Comparison of ENCODE assay signal across 14 cellular contexts in genomic region chr16:30953111-30953510, GRCh38. TPM values are rescaled to one million over a fixed set of nuclear protein-coding genes. Genes with fewer than 3 reads are reported as not detected.
DNase-seq lines count a peak whose midpoint lies in the region; ATAC-seq, FAIRE-seq and TF ChIP-seq lines count a peak whose summit lies in the region.
"Had no signal": no experiment of that assay in that cellular context is flagged by ENCODE, and none has a peak within 500 bp of the region (broad histone marks: within the 10 kb centered on the region; RNA-seq: fewer than 3 reads in every experiment).

No MANE protein-coding gene starts in this region.

- no peak for FAIRE-seq in K562 (lab: Jason Lieb, UNC)

- H2AFZ ChIP-seq in HCT116 (ENCODE audit: low read depth, low read length, poor library complexity, severe bottlenecking): no peak overlapping the region
- no peak overlapping the region for H2AFZ ChIP-seq in K562 (ENCODE audit: low read depth, low read length)

- ATAC-seq in HCT116 (no peak), K562 (no peak), HG03025 (IDR thresholded peaks at IDR 0.05; ENCODE audit: low FRiP score, unreplicated experiment) (no peak)

- H3K9me3 Mint-ChIP-seq in nephron progenitor cell: no peaks in the 10 kb centered on the region
- H3K9me3 Mint-ChIP-seq: activated B cell treated with CpG ODN at 0.5 μM for 24 hours; activated T-helper 1 cell treated with anti-CD3 and anti-CD28 coated beads, Interleukin-12 subunit alpha, Interleukin-12 subunit beta, Interleukin-2, Interleukin-4 antibody, amounts not matched to agents 30 ng/mL and 10 ng/mL and 1 ng/mL, durations not matched to agents 14 hours and 24 hours and 36 hours had no signal

- TF ChIP-seq RAD21 in HCT116 (IDR thresholded peaks at IDR 0.05; ENCODE audit: low read depth) (no peak), K562 (CRISPR knock-in tag; conservative IDR thresholded peaks at IDR 0.05 in 1 of 2, IDR thresholded peaks at IDR 0.05 in 1 of 2) (no peak)

- no peaks in the 10 kb centered on the region for H3K9me2 ChIP-seq in HCT116 (ENCODE audit: insufficient read depth)

- H3K27me3 ChIP-seq in HCT116 (ENCODE audit: insufficient read depth, low read length) (no peaks in the 10 kb centered on the region), K562 (ENCODE audit: control insufficient read depth in 2 of 2, insufficient read depth in 2 of 2, low read length in 2 of 2) (no peaks in the 10 kb centered on the region), prostate gland (replicated peaks; ENCODE audit: insufficient read depth) (no peaks in the 10 kb centered on the region)
- H3K27me3 ChIP-seq: BE2C, tibial artery had no signal

- DNase-seq in HCT116 (ENCODE audit: low read depth, low spot score) (no peak), K562 (ENCODE audit: extremely low read depth in 1 of 4, low spot score in 3 of 4) (no peak), nephron progenitor cell (no peak), prostate gland (ENCODE audit: low spot score) (no peak), HT-29 (ENCODE audit: low spot score) (no peak), NCI-H2107 (lab: John Stamatoyannopoulos, UW) (no peak)

- H3K27ac ChIP-seq in 22Rv1: peak overlapping the region; percentile 73
- H3K27ac ChIP-seq in HCT116 (ENCODE audit: low read depth, low read length): peak overlapping the region; percentile 17; the same call in 1 of the 2 replicates
- H3K27ac ChIP-seq in K562 (ENCODE audit: extremely low read depth, low read depth, low read length): peak overlapping the region; percentile 28; the same call in 1 of the 3 replicates
- H3K27ac ChIP-seq in prostate gland: peak overlapping the region in 1 of 2 donors; percentile 9

- RAD21 ChIA-PET in HCT116 (lab: Charles Lee; ENCODE audit: low non-redundant PET in 1 of 2, low total read pairs in 2 of 2, uncharacterized antibody in 2 of 2, unreplicated experiment in 2 of 2): interaction anchor here in 1 of 2 experiments (0.8 kb wide), 1 partner anchor 189 kb away, joined by 4 read pairs; no protein-coding TSS in a partner anchor

- TF ChIP-seq POLR2A in HCT116 (IDR thresholded peaks at IDR 0.05; ENCODE audit: borderline replicate concordance, extremely low read depth, insufficient read depth, insufficient read length) (no peak), K562 (conservative IDR thresholded peaks at IDR 0.05) (no peak), prostate gland (IDR thresholded peaks at IDR 0.05) (no peak)

- H3K79me2 ChIP-seq in HCT116 (ENCODE audit: insufficient read depth, low read length) (peaks cover 3% of the 10 kb centered on the region; the same call in 1 of the 2 replicates), K562 (ENCODE audit: control insufficient read depth, insufficient read depth, low read length) (peaks cover 37% of the 10 kb centered on the region)

- intact Hi-C loops in HCT116 (cut with micrococcal nuclease): loop anchor here (10.0 kb wide), 2 partner anchors 142 to 492 kb away; partner anchors contain the start of genes VKORC1 and ZNF843
- intact Hi-C loops in K562 (cut with micrococcal nuclease): loop anchor here (10.0 kb wide), 2 partner anchors 142 to 502 kb away; partner anchors contain the start of genes ARMC5 and VKORC1
- intact Hi-C loops in prostate gland (cut with DNase I): loop anchor here (10.0 kb wide), 1 partner anchor 762 kb away; a partner anchor contains a TSS

- peak overlapping the region; percentile 39 for H3K27ac Mint-ChIP-seq in nephron progenitor cell
- H3K27ac Mint-ChIP-seq: activated B cell treated with CpG ODN at 0.5 μM for 24 hours; activated T-helper 1 cell treated with anti-CD3 and anti-CD28 coated beads, Interleukin-12 subunit alpha, Interleukin-12 subunit beta, Interleukin-2, Interleukin-4 antibody, amounts not matched to agents 30 ng/mL and 10 ng/mL and 1 ng/mL, durations not matched to agents 14 hours and 24 hours and 36 hours had no signal

- H3K4me3 ChIP-seq in HCT116 (replicated peaks in 1 of 2; ENCODE audit: low read depth in 1 of 2, low read length in 2 of 2) (no peak overlapping the region), K562 (no peak overlapping the region), prostate gland (no peak overlapping the region)
- H3K4me3 ChIP-seq: HAP-1, tibial artery had no signal

- peaks cover 8% of the 10 kb centered on the region for H3K9me1 ChIP-seq in K562 (ENCODE audit: control insufficient read depth, insufficient read depth, low read length)

- no peaks in the 10 kb centered on the region for H3K27me3 Mint-ChIP-seq in nephron progenitor cell (ENCODE audit: low read depth, poor library complexity)
- H3K27me3 Mint-ChIP-seq: activated B cell treated with CpG ODN at 0.5 μM for 24 hours had no signal

- H3K4me1 ChIP-seq in HCT116 (ENCODE audit: control insufficient read depth in 1 of 2, insufficient read depth in 2 of 2, low read length in 2 of 2) (peaks cover 28 to 50% of the 10 kb centered on the region in 2 experiments), K562 (replicated peaks in 1 of 2; ENCODE audit: control insufficient read depth in 2 of 2, insufficient read depth in 2 of 2, low read length in 2 of 2) (peaks cover 36 to 57% of the 10 kb centered on the region in 2 experiments), prostate gland (replicated peaks) (peaks cover 16% of the 10 kb centered on the region)

- H3K36me3 ChIP-seq in HCT116 (ENCODE audit: control insufficient read depth in 1 of 2, insufficient read depth in 2 of 2, low read length in 2 of 2) (no peaks in the 10 kb centered on the region), K562 (ENCODE audit: control insufficient read depth, insufficient read depth, low read length) (peaks cover 15% of the 10 kb centered on the region; the same call in 2 of the 3 replicates), prostate gland (no peaks in the 10 kb centered on the region)
- H3K36me3 ChIP-seq: BE2C, HAP-1 had no signal

- no peak for TF ChIP-seq EP300 in K562 (IDR thresholded peaks at IDR 0.05; ENCODE audit: low read length)

- in situ Hi-C loops in K562 (cut with MboI): loop anchor here (10.0 to 25.0 kb wide), 2 partner anchors 742 to 909 kb away; partner anchors contain the start of gene ZNF267

- peak overlapping the region; percentile 41; the same call in 1 of the 2 replicates for H3K4me2 ChIP-seq in HCT116 (ENCODE audit: low read length)
- H3K4me2 ChIP-seq in K562 (ENCODE audit: insufficient read depth, low read length): peak overlapping the region; percentile 15; the same call in 1 of the 2 replicates

- peaks cover 34% of the 10 kb centered on the region for H3K4me1 Mint-ChIP-seq in nephron progenitor cell

- POLR2A ChIA-PET in HCT116 (lab: Charles Lee): interaction anchor here (1.0 to 1.3 kb wide), 3 partner anchors 11 to 227 kb away, joined by 3 to 4 read pairs (median 4); partner anchors contain the start of genes FUS, ZNF646 and ZNF668
- POLR2A ChIA-PET in K562 (lab: Yijun Ruan, JAX): interaction anchor here (0.6 to 3.8 kb wide), 10 partner anchors 10 to 920 kb away, joined by 3 to 11 read pairs (median 4); partner anchors contain the start of genes FUS, ZNF267, ZNF646 and ZNF668

- H3K4me3 Mint-ChIP-seq in nephron progenitor cell: no peak overlapping the region
- H3K4me3 Mint-ChIP-seq: activated B cell treated with CpG ODN at 0.5 μM for 24 hours; activated T-helper 1 cell treated with anti-CD3 and anti-CD28 coated beads, Interleukin-12 subunit alpha, Interleukin-12 subunit beta, Interleukin-2, Interleukin-4 antibody, amounts not matched to agents 30 ng/mL and 10 ng/mL and 1 ng/mL, durations not matched to agents 14 hours and 24 hours and 36 hours had no signal

- H3K9me3 ChIP-seq in HCT116 (ENCODE audit: control insufficient read depth in 1 of 2, insufficient read depth in 1 of 2, low read depth in 1 of 2, low read length in 2 of 2): no peaks in the 10 kb centered on the region
- H3K9me3 ChIP-seq in K562 (replicated peaks; ENCODE audit: control insufficient read depth, insufficient read depth, low read depth, low read length): no peaks in the 10 kb centered on the region
- no peaks in the 10 kb centered on the region for H3K9me3 ChIP-seq in prostate gland
- H3K9me3 ChIP-seq: BE2C, HAP-1, tibial artery had no signal

- 55% methylated on average over 8 of the region's 9 CpGs for WGBS in K562 (ENCODE audit: insufficient coverage, low coverage, missing lambda C conversion rate)
- WGBS in prostate gland: 77% methylated on average over 9 of the region's 9 CpGs

- no peak overlapping the region for H3K9ac ChIP-seq in HCT116 (ENCODE audit: low read length)
- H3K9ac ChIP-seq in K562 (ENCODE audit: insufficient read depth in 1 of 2, low read depth in 2 of 2, low read length in 2 of 2): peak overlapping the region in 1 of 2 experiments; percentile 79; a peak in 2 of 4 replicates

- BruUV-seq in HCT116 (replicated peaks; lab: Mats Ljungman, UMichigan) (no TSS peak), K562 (replicated peaks; lab: Mats Ljungman, UMichigan) (no TSS peak)

- H3K36me3 Mint-ChIP-seq in nephron progenitor cell (ENCODE audit: low read depth): no peaks in the 10 kb centered on the region

- CTCF ChIA-PET in HCT116 (lab: Charles Lee): interaction anchor here (0.7 to 3.1 kb wide), 20 partner anchors 9 to 916 kb away, joined by 3 to 18 read pairs (median 4); partner anchors contain the start of genes ARMC5, DCTPP1, KAT8 and TRIM72
- CTCF ChIA-PET in K562 (lab: Yijun Ruan, JAX; ENCODE audit: low intra/inter-chr PET ratio): interaction anchor here (0.8 kb wide), 1 partner anchor 203 kb away, joined by 5 read pairs; no protein-coding TSS in a partner anchor

- TF ChIP-seq CTCF in 22Rv1 (IDR thresholded peaks at IDR 0.05) (no peak), HCT116 (IDR thresholded peaks at IDR 0.05 in 2 of 3, conservative IDR thresholded peaks at IDR 0.05 in 1 of 3; ENCODE audit: borderline replicate concordance in 1 of 3, insufficient read depth in 1 of 3, low read depth in 2 of 3, low read length in 2 of 3) (no peak), K562 (IDR thresholded peaks at IDR 0.05 in 2 of 3, conservative IDR thresholded peaks at IDR 0.05 in 1 of 3; ENCODE audit: insufficient read depth in 2 of 3, low read depth in 1 of 3, low read length in 3 of 3) (no peak), nephron progenitor cell (IDR thresholded peaks at IDR 0.05) (no peak), prostate gland (IDR thresholded peaks at IDR 0.05) (no peak)

- no peaks in the 10 kb centered on the region for H4K20me1 ChIP-seq in HCT116 (ENCODE audit: insufficient read depth)
- H4K20me1 ChIP-seq in K562 (replicated peaks; ENCODE audit: control insufficient read depth, insufficient read depth, low read length): no peaks in the 10 kb centered on the region

RNA-seq across cellular contexts. Expression of gene ORAI3, which starts 4.2 kb away (rescaled TPM):
- total RNA-seq in HCT116 (2021; ENCODE audit: unreplicated experiment): 9.0 TPM
- polyA plus RNA-seq in HCT116 (2012): 8.1 and 8.7 TPM in 2 replicates
- 12.4 and 41.2 TPM in 2 replicates for total RNA-seq in K562 (2011; cell fraction: chromatin; rRNA removed; ENCODE audit: low replicate concordance)
- 46.8 and 54.4 TPM in 2 replicates for total RNA-seq in K562 (2011; cell fraction: nucleolus; rRNA removed)
- 36.7 and 43.2 TPM in 2 replicates for total RNA-seq in K562 (2011; cell fraction: nucleoplasm; rRNA removed)
- total RNA-seq in K562 (2014; rRNA removed): 19.0 and 23.5 TPM in 2 replicates
- total RNA-seq in K562 (2014; rRNA removed; fragmentation: Illumina TruSeq; extraction: Trizol): 6.3 and 7.8 TPM in 2 replicates
- 12.4 and 12.9 TPM in 2 replicates for total RNA-seq in K562 (2015; rRNA removed; fragmentation: Illumina TruSeq; extraction: Trizol)
- 21.9 and 23.3 TPM in 2 replicates for total RNA-seq in K562 (2021)
- polyA plus RNA-seq in K562 (2011; rRNA removed): 15.8 and 29.7 TPM in 2 replicates
- 44.9 and 57.8 TPM in 2 replicates for polyA plus RNA-seq in K562 (2011; cell fraction: cytosol; rRNA removed)
- 25.0 and 28.3 TPM in 2 replicates for polyA plus RNA-seq in K562 (2011; cell fraction: nucleus; rRNA removed)
- polyA plus RNA-seq in K562 (2012): 19.4 and 52.1 TPM in 2 replicates
- polyA plus RNA-seq in K562 (2014; fragmentation: Illumina TruSeq; extraction: Trizol): 14.1 and 18.0 TPM in 2 replicates
- 1 to 10 TPM; 4.9 to 5.8 TPM for polyA plus RNA-seq in K562 (2014; fragmentation: Nextera tagmentation; extraction: Ambion mirVana)
- 16.5 and 19.0 TPM in 2 replicates for polyA plus RNA-seq in K562 (2014; rRNA removed)
- 12.8 and 14.8 TPM in 2 replicates for polyA minus RNA-seq in K562 (2011; rRNA and poly(A)+ RNA removed)
- 15.8 and 19.1 TPM in 2 replicates for polyA minus RNA-seq in K562 (2011; cell fraction: cytosol; rRNA and poly(A)+ RNA removed)
- polyA minus RNA-seq in K562 (2011; cell fraction: nucleus; rRNA and poly(A)+ RNA removed): 9.3 and 12.7 TPM in 2 replicates
- total RNA-seq in prostate gland: 100 to 1,000 TPM in 1 of 2 donors, 10 to 100 TPM in 1; 74.6 to 114 TPM
- 16.9 and 22.9 TPM in 2 replicates for total RNA-seq in HT-29 (2014; rRNA removed; shearing (Covaris generic))

RNA-seq across cellular contexts. Expression of gene SETD1A, which starts 4.4 kb away (rescaled TPM):
- total RNA-seq in HCT116 (2021; ENCODE audit: unreplicated experiment) (26.9 TPM), K562 (2014; rRNA removed) (4.2 and 7.9 TPM in 2 replicates), K562 (2014; rRNA removed; fragmentation: Illumina TruSeq; extraction: Trizol) (2.0 and 2.5 TPM in 2 replicates), K562 (2015; rRNA removed; fragmentation: Illumina TruSeq; extraction: Trizol) (4.6 and 5.7 TPM in 2 replicates), K562 (2021) (30.2 and 36.0 TPM in 2 replicates), prostate gland (10 to 100 TPM in 1 of 2 donors, 1 to 10 TPM in 1; 10.0 to 29.1 TPM)
- 16.1 and 18.5 TPM in 2 replicates for polyA plus RNA-seq in HCT116 (2012)
- total RNA-seq in K562 (2011; cell fraction: chromatin; rRNA removed; ENCODE audit: low replicate concordance): 24.2 and 49.1 TPM in 2 replicates
- 22.3 and 24.7 TPM in 2 replicates for total RNA-seq in K562 (2011; cell fraction: nucleolus; rRNA removed)
- total RNA-seq in K562 (2011; cell fraction: nucleoplasm; rRNA removed): 17.1 and 19.1 TPM in 2 replicates
- polyA plus RNA-seq in K562 (2011; rRNA removed) (2.2 and 3.0 TPM in 2 replicates), K562 (2014; fragmentation: Illumina TruSeq; extraction: Trizol) (15.0 and 20.1 TPM in 2 replicates), K562 (2014; fragmentation: Nextera tagmentation; extraction: Ambion mirVana) (under 1 TPM; 0.08 to 0.14 TPM), K562 (2014; rRNA removed) (15.5 and 16.9 TPM in 2 replicates)
- polyA plus RNA-seq in K562 (2011; cell fraction: cytosol; rRNA removed): 1.6 and 2.3 TPM in 2 replicates
- 15.4 and 22.7 TPM in 2 replicates for polyA plus RNA-seq in K562 (2011; cell fraction: nucleus; rRNA removed)
- polyA plus RNA-seq in K562 (2012): 17.4 and 52.0 TPM in 2 replicates
- 1.7 and 2.1 TPM in 2 replicates for polyA minus RNA-seq in K562 (2011; rRNA and poly(A)+ RNA removed)
- polyA minus RNA-seq in K562 (2011; cell fraction: cytosol; rRNA and poly(A)+ RNA removed): 10.0 and 10.3 TPM in 2 replicates
- 6.1 and 8.6 TPM in 2 replicates for polyA minus RNA-seq in K562 (2011; cell fraction: nucleus; rRNA and poly(A)+ RNA removed)
- total RNA-seq in HT-29 (2014; rRNA removed; shearing (Covaris generic)): 7.7 and 9.8 TPM in 2 replicates

RNA-seq across cellular contexts. Expression of gene FBXL19, which starts 29.7 kb away (rescaled TPM):
- total RNA-seq in HCT116 (2021; ENCODE audit: unreplicated experiment) (45.2 TPM), K562 (2014; rRNA removed) (32.7 and 48.1 TPM in 2 replicates), K562 (2014; rRNA removed; fragmentation: Illumina TruSeq; extraction: Trizol) (6.8 and 6.9 TPM in 2 replicates), K562 (2015; rRNA removed; fragmentation: Illumina TruSeq; extraction: Trizol) (17.6 and 17.8 TPM in 2 replicates), K562 (2021) (40.4 and 48.0 TPM in 2 replicates), prostate gland (100 to 1,000 TPM in 1 of 2 donors, 10 to 100 TPM in 1; 23.5 to 125 TPM)
- 25.3 and 26.6 TPM in 2 replicates for polyA plus RNA-seq in HCT116 (2012)
- 10.1 and 37.5 TPM in 2 replicates for total RNA-seq in K562 (2011; cell fraction: chromatin; rRNA removed; ENCODE audit: low replicate concordance)
- total RNA-seq in K562 (2011; cell fraction: nucleolus; rRNA removed): 30.4 and 31.2 TPM in 2 replicates
- 14.5 and 15.4 TPM in 2 replicates for total RNA-seq in K562 (2011; cell fraction: nucleoplasm; rRNA removed)
- polyA plus RNA-seq in K562 (2011; rRNA removed) (9.1 and 9.9 TPM in 2 replicates), K562 (2014; fragmentation: Illumina TruSeq; extraction: Trizol) (7.6 and 18.1 TPM in 2 replicates), K562 (2014; fragmentation: Nextera tagmentation; extraction: Ambion mirVana) (under 1 TPM in 1 of 2 experiments, not detected in 1; 0.13 TPM), K562 (2014; rRNA removed) (22.0 and 26.0 TPM in 2 replicates)
- 12.4 and 47.6 TPM in 2 replicates for polyA plus RNA-seq in K562 (2011; cell fraction: cytosol; rRNA removed)
- polyA plus RNA-seq in K562 (2011; cell fraction: nucleus; rRNA removed): 16.9 and 37.2 TPM in 2 replicates
- 17.7 and 25.5 TPM in 2 replicates for polyA plus RNA-seq in K562 (2012)
- polyA minus RNA-seq in K562 (2011; rRNA and poly(A)+ RNA removed): 3.8 and 7.2 TPM in 2 replicates
- polyA minus RNA-seq in K562 (2011; cell fraction: cytosol; rRNA and poly(A)+ RNA removed): 26.1 and 27.7 TPM in 2 replicates
- 7.5 and 9.4 TPM in 2 replicates for polyA minus RNA-seq in K562 (2011; cell fraction: nucleus; rRNA and poly(A)+ RNA removed)
- total RNA-seq in HT-29 (2014; rRNA removed; shearing (Covaris generic)): 42.6 and 43.3 TPM in 2 replicates

RNA-seq across cellular contexts. Expression of gene HSD3B7, which starts 31.9 kb away (rescaled TPM):
- total RNA-seq in HCT116 (2021; ENCODE audit: unreplicated experiment) (8.6 TPM), K562 (2014; rRNA removed) (49.1 and 61.1 TPM in 2 replicates), K562 (2014; rRNA removed; fragmentation: Illumina TruSeq; extraction: Trizol) (7.6 and 10.0 TPM in 2 replicates), K562 (2015; rRNA removed; fragmentation: Illumina TruSeq; extraction: Trizol) (23.6 and 24.1 TPM in 2 replicates), K562 (2021) (43.5 and 51.9 TPM in 2 replicates), prostate gland (10 to 100 TPM; 10.3 to 10.7 TPM)
- 8.6 and 9.5 TPM in 2 replicates for polyA plus RNA-seq in HCT116 (2012)
- 10.2 and 37.3 TPM in 2 replicates for total RNA-seq in K562 (2011; cell fraction: chromatin; rRNA removed; ENCODE audit: low replicate concordance)
- total RNA-seq in K562 (2011; cell fraction: nucleolus; rRNA removed): 37.7 and 50.4 TPM in 2 replicates
- 23.5 and 27.4 TPM in 2 replicates for total RNA-seq in K562 (2011; cell fraction: nucleoplasm; rRNA removed)
- polyA plus RNA-seq in K562 (2011; rRNA removed) (10.7 and 24.4 TPM in 2 replicates), K562 (2014; fragmentation: Illumina TruSeq; extraction: Trizol) (23.0 and 30.5 TPM in 2 replicates), K562 (2014; fragmentation: Nextera tagmentation; extraction: Ambion mirVana) (1 to 10 TPM; 5.4 to 6.7 TPM), K562 (2014; rRNA removed) (39.3 and 43.9 TPM in 2 replicates)
- polyA plus RNA-seq in K562 (2011; cell fraction: cytosol; rRNA removed): 30.3 and 36.8 TPM in 2 replicates
- 40.7 and 47.2 TPM in 2 replicates for polyA plus RNA-seq in K562 (2011; cell fraction: nucleus; rRNA removed)
- 27.3 and 32.5 TPM in 2 replicates for polyA plus RNA-seq in K562 (2012)
- 4.3 and 5.1 TPM in 2 replicates for polyA minus RNA-seq in K562 (2011; rRNA and poly(A)+ RNA removed)
- 8.5 and 17.7 TPM in 2 replicates for polyA minus RNA-seq in K562 (2011; cell fraction: cytosol; rRNA and poly(A)+ RNA removed)
- polyA minus RNA-seq in K562 (2011; cell fraction: nucleus; rRNA and poly(A)+ RNA removed): 3.9 and 6.8 TPM in 2 replicates
- 24.7 and 28.9 TPM in 2 replicates for total RNA-seq in HT-29 (2014; rRNA removed; shearing (Covaris generic))

RNA-seq across cellular contexts. Expression of gene CTF1, which starts 56.7 kb away (rescaled TPM):
- total RNA-seq in HCT116 (2021; ENCODE audit: unreplicated experiment): 1.4 TPM
- polyA plus RNA-seq in HCT116 (2012): 2.2 and 3.3 TPM in 2 replicates
- 2.9 and 6.1 TPM in 2 replicates for total RNA-seq in K562 (2011; cell fraction: chromatin; rRNA removed; ENCODE audit: low replicate concordance)
- 4.2 and 5.5 TPM in 2 replicates for total RNA-seq in K562 (2011; cell fraction: nucleolus; rRNA removed)
- total RNA-seq in K562 (2011; cell fraction: nucleoplasm; rRNA removed): 6.2 and 12.7 TPM in 2 replicates
- total RNA-seq in K562 (2014; rRNA removed): 0.36 and 1.0 TPM in 2 replicates
- 0.38 and 0.44 TPM in 2 replicates for total RNA-seq in K562 (2014; rRNA removed; fragmentation: Illumina TruSeq; extraction: Trizol)
- 0.33 and 0.53 TPM in 2 replicates for total RNA-seq in K562 (2015; rRNA removed; fragmentation: Illumina TruSeq; extraction: Trizol)
- 1.8 TPM in 2 replicates for total RNA-seq in K562 (2021)
- polyA plus RNA-seq in K562 (2011; rRNA removed): 1.9 and 3.6 TPM in 2 replicates
- 6.9 and 7.6 TPM in 2 replicates for polyA plus RNA-seq in K562 (2011; cell fraction: cytosol; rRNA removed)
- 11.5 and 14.8 TPM in 2 replicates for polyA plus RNA-seq in K562 (2011; cell fraction: nucleus; rRNA removed)
- 2.0 and 5.6 TPM in 2 replicates for polyA plus RNA-seq in K562 (2012)
- polyA plus RNA-seq in K562 (2014; fragmentation: Illumina TruSeq; extraction: Trizol): 2.5 and 2.8 TPM in 2 replicates
- polyA plus RNA-seq in K562 (2014; fragmentation: Nextera tagmentation; extraction: Ambion mirVana): under 1 TPM; 0.24 to 0.35 TPM
- polyA plus RNA-seq in K562 (2014; rRNA removed): 1.8 and 2.1 TPM in 2 replicates
- polyA minus RNA-seq in K562 (2011; rRNA and poly(A)+ RNA removed): 0.98 and 1.7 TPM in 2 replicates
- 1.1 and 1.4 TPM in 2 replicates for polyA minus RNA-seq in K562 (2011; cell fraction: cytosol; rRNA and poly(A)+ RNA removed)
- polyA minus RNA-seq in K562 (2011; cell fraction: nucleus; rRNA and poly(A)+ RNA removed): 1.3 and 1.9 TPM in 2 replicates
- total RNA-seq in prostate gland: 10 to 100 TPM in 1 of 2 donors, 1 to 10 TPM in 1; 9.8 to 13.9 TPM
- not detected in 2 replicates for total RNA-seq in HT-29 (2014; rRNA removed; shearing (Covaris generic))
- total RNA-seq: occipital lobe had no signal
